ENCODE assay signal across 1 cellular context in the genomic region with DNA sequence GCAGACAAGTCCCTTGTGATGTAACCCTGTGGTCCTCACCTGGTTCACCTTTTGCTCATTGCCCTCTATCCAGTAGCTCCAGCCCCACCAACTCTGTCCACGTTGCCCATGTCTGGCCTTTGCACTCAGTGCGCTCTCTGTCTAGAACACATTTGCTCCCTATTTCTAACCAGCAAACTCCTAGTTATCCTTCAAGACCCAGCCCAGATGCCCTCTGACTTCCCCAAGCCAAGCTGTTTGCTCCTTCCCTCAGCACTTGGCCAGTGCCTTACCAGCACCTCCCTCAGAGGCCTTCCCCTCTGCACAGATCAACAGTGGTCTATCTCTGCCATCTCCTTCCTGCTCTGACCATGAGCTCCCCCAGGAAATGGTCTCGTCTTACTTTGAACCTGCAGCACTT.
TF ChIP-seq lines count a peak whose summit lies in the region.

No MANE protein-coding gene starts in this region.

TF ChIP-seq in SK-N-SH, 30 proteins besides CTCF, POLR2A, EP300 and RAD21 (continued from another document):
- no peak for TF ChIP-seq ZBTB33 (IDR thresholded peaks at IDR 0.05; ENCODE audit: borderline replicate concordance, low read depth)
